Comparison of ENCODE assay signal across 8 cellular contexts in genomic region chr10:13993634-13994033, GRCh38.
"Had no signal": no experiment of that assay in that cellular context is flagged by ENCODE, and none has a peak within 500 bp of the region (broad histone marks: within the 10 kb centered on the region; RNA-seq: fewer than 3 reads in every experiment).

No MANE protein-coding gene starts in this region.

- H3K4me3 Mint-ChIP-seq: activated CD8-positive, alpha-beta T cell treated with anti-CD3 and anti-CD28 coated beads for 36 hours; activated naive CD8-positive, alpha-beta T cell treated with anti-CD3 and anti-CD28 coated beads, Interleukin-2, amount 10 ng/mL, durations not matched to agents 7 days and 5 days had no signal

- H3K27ac Mint-ChIP-seq: activated CD8-positive, alpha-beta T cell treated with anti-CD3 and anti-CD28 coated beads for 36 hours; activated naive CD8-positive, alpha-beta T cell treated with anti-CD3 and anti-CD28 coated beads, Interleukin-2, amount 10 ng/mL, durations not matched to agents 7 days and 5 days had no signal

- H3K27me3 Mint-ChIP-seq: activated CD8-positive, alpha-beta T cell treated with anti-CD3 and anti-CD28 coated beads for 36 hours had no signal

- H3K9me3 Mint-ChIP-seq: activated naive CD8-positive, alpha-beta T cell treated with anti-CD3 and anti-CD28 coated beads, Interleukin-2, amount 10 ng/mL, durations not matched to agents 7 days and 5 days had no signal

- ATAC-seq: activated CD8-positive, alpha-beta T cell treated with anti-CD3 and anti-CD28 coated beads for 36 hours; foreskin keratinocyte had no signal

- H3K36me3 Mint-ChIP-seq: activated naive CD8-positive, alpha-beta T cell treated with anti-CD3 and anti-CD28 coated beads, Interleukin-2, amount 10 ng/mL, durations not matched to agents 7 days and 5 days had no signal

- H3K9me3 ChIP-seq: thyroid gland had no signal

- H3K27ac ChIP-seq: foreskin keratinocyte had no signal

- DNase-seq: activated CD4-positive, alpha-beta T cell treated with anti-CD3 and anti-CD28 coated beads for 4 hours; activated CD8-positive, alpha-beta memory T cell treated with anti-CD3 and anti-CD28 coated beads, Interleukin-2, amount 50 U/mL, for 4 hours; activated CD8-positive, alpha-beta T cell treated with anti-CD3 and anti-CD28 coated beads for 36 hours; activated naive CD8-positive, alpha-beta T cell treated with anti-CD3 and anti-CD28 coated beads, Interleukin-2, amount 10 ng/mL, durations not matched to agents 7 days and 5 days; anterior cingulate cortex; stimulated activated CD4-positive, alpha-beta T cell treated with anti-CD3 and anti-CD28 coated beads, Interleukin-4, amount 100 ng/mL, for 24 hours had no signal

- H3K4me3 ChIP-seq: thyroid gland had no signal

- H3K36me3 ChIP-seq: thyroid gland had no signal

- H3K27me3 ChIP-seq: foreskin keratinocyte, thyroid gland had no signal
